11 cellular contexts compared by ENCODE assay signal in the genomic region with DNA sequence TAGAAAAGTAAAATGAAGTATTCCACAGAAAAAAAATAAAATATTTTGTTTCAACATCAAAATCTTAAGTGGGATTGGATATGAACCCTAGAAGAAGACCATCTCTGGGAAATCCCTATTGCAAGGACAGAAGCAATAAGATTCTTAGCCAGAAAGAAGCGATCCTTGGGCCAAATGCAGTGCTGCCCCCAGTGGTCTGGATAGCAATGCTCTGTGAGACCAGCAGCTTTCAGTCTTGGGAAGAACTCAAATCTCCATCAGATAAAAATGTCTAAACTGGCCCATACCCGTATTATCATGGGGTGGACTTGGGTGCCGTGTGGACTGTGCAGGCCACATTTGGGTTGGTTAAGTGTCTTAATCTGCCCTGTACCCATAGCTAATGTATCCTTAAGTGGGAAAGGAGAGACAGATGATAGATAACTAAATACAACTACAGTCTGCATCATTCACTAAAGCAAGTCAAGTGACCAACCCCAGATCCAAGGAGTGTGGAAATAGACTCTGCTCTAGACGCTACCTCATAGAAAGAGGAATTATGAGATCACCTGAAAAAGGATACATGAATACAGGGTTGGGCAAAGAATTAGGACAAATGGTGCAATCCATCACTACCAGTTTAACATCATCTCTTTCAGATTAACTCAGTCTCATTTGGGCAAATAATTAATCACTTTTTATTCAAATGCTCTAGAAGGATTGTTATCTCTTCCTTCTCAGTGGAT. TPM values are rescaled to one million over a fixed set of nuclear protein-coding genes. Genes with fewer than 3 reads are reported as not detected.
DNase-seq lines count a peak whose midpoint lies in the region; ATAC-seq and TF ChIP-seq lines count a peak whose summit lies in the region.
"Had no signal": no experiment of that assay in that cellular context is flagged by ENCODE, and none has a peak within 500 bp of the region (broad histone marks: within the 10 kb centered on the region; RNA-seq: fewer than 3 reads in every experiment).

No MANE protein-coding gene starts in this region.

- peak overlapping the region; percentile 60; the same call in 1 of the 2 replicates for H3K27ac ChIP-seq in IMR-90 (ENCODE audit: insufficient read depth, low read length)

- no peak overlapping the region for H2AFZ ChIP-seq in IMR-90 (replicated peaks; ENCODE audit: low read length, poor library complexity)

- no peak overlapping the region for H3K9ac ChIP-seq in IMR-90 (ENCODE audit: low read depth, low read length)

- intact Hi-C loops in IMR-90 (cut with micrococcal nuclease): no loop called here

- H3K18ac ChIP-seq in IMR-90 (ENCODE audit: low read depth, low read length): peak overlapping the region; percentile 81

- no peaks in the 10 kb centered on the region for H3K79me1 ChIP-seq in IMR-90 (ENCODE audit: low read depth in 1 of 2, low read length in 2 of 2)

- no peaks in the 10 kb centered on the region for H3K36me3 Mint-ChIP-seq in nephron progenitor cell (ENCODE audit: low read depth)
- H3K36me3 Mint-ChIP-seq in activated T-cell treated with anti-CD3 and anti-CD28 coated beads, Interleukin-2, amount 50 U/mL, for 4 hours (ENCODE audit: insufficient read depth): no peaks in the 10 kb centered on the region
- H3K36me3 Mint-ChIP-seq: brain had no signal

- POLR2A ChIA-PET in IMR-90 (lab: Charles Lee; ENCODE audit: unreplicated experiment): no interaction called here

- no peak overlapping the region for H3K4me3 Mint-ChIP-seq in nephron progenitor cell
- H3K4me3 Mint-ChIP-seq in activated T-cell treated with anti-CD3 and anti-CD28 coated beads, Interleukin-2, amount 50 U/mL, for 4 hours: no peak overlapping the region
- H3K4me3 Mint-ChIP-seq: brain had no signal

- TF ChIP-seq RAD21 in IMR-90 (IDR thresholded peaks at IDR 0.05; ENCODE audit: low read length): no peak

- no peak overlapping the region for H3K14ac ChIP-seq in IMR-90 (replicated peaks; ENCODE audit: low read depth, low read length)

- dilution Hi-C loops in IMR-90 (cut with HindIII; ENCODE audit: low sequenced_read_pairs, unreplicated experiment): no loop called here

- no peak overlapping the region for H3K27ac Mint-ChIP-seq in nephron progenitor cell

- peaks cover 3% of the 10 kb centered on the region for H3K4me1 ChIP-seq in IMR-90 (ENCODE audit: control insufficient read depth, insufficient read depth, low read length)

- H4K91ac ChIP-seq in IMR-90 (ENCODE audit: insufficient read depth, low read depth, low read length): no peak overlapping the region; the same call in 1 of the 2 replicates

- H2BK5ac ChIP-seq in IMR-90 (ENCODE audit: low read depth, low read length, poor library complexity, severe bottlenecking): no peak overlapping the region

- H2AK5ac ChIP-seq in IMR-90 (ENCODE audit: low read depth, low read length): no peak overlapping the region

- H2BK15ac ChIP-seq in IMR-90 (ENCODE audit: low read depth, low read length): 0 out of 3 replicates have a peak overlapping the region, but pooled peaks have one; percentile 44

- peaks cover 3% of the 10 kb centered on the region; the same call in 1 of the 2 replicates for H4K20me1 ChIP-seq in IMR-90 (ENCODE audit: insufficient read depth, low read length)

- ATAC-seq in IMR-90 (ENCODE audit: low read depth): 0 out of 2 replicates have a peak, but pooled peaks have one; percentile 18
- no peak for ATAC-seq in activated T-cell treated with anti-CD3 and anti-CD28 coated beads, Interleukin-2, amount 50 U/mL, for 4 hours

- CTCF ChIA-PET in IMR-90 (lab: Yijun Ruan, JAX): interaction anchor here (0.5 to 2.1 kb wide), 10 partner anchors 11 to 505 kb away, joined by 3 to 9 read pairs (median 3); no protein-coding TSS in a partner anchor

- H3K9me1 ChIP-seq in IMR-90 (ENCODE audit: insufficient read depth, low read length): peaks cover 5% of the 10 kb centered on the region; the same call in 1 of the 2 replicates

- no peaks in the 10 kb centered on the region for H3K4me1 Mint-ChIP-seq in nephron progenitor cell
- H3K4me1 Mint-ChIP-seq in activated T-cell treated with anti-CD3 and anti-CD28 coated beads, Interleukin-2, amount 50 U/mL, for 4 hours (ENCODE audit: low read depth): no peaks in the 10 kb centered on the region

- in situ Hi-C loops in IMR-90 (cut with MboI; ENCODE audit: low sequenced_read_pairs): no loop called here
- in situ Hi-C loops in astrocyte of the spinal cord (cut with HindIII; ENCODE audit: low sequenced_read_pairs): no loop called here

- TF ChIP-seq CTCF in IMR-90 (conservative IDR thresholded peaks at IDR 0.05; ENCODE audit: low read depth, low read length) (peak; percentile 19; the same call in 1 of the 2 replicates), astrocyte of the spinal cord (IDR thresholded peaks at IDR 0.05; ENCODE audit: low read depth, low read length) (peak; percentile 62), nephron progenitor cell (IDR thresholded peaks at IDR 0.05) (peak; percentile 48)

- no peaks in the 10 kb centered on the region for H3K27me3 Mint-ChIP-seq in nephron progenitor cell (ENCODE audit: low read depth, poor library complexity)
- peaks cover 5% of the 10 kb centered on the region for H3K27me3 Mint-ChIP-seq in activated T-cell treated with anti-CD3 and anti-CD28 coated beads, Interleukin-2, amount 50 U/mL, for 4 hours (ENCODE audit: low read depth)

- H3K27me3 ChIP-seq in IMR-90 (ENCODE audit: control insufficient read depth, insufficient read depth, low read length): no peaks in the 10 kb centered on the region

- peak overlapping the region; percentile 9; the same call in 1 of the 2 replicates for H2BK20ac ChIP-seq in IMR-90 (ENCODE audit: low read depth, low read length)

- H4K5ac ChIP-seq in IMR-90 (ENCODE audit: low read depth, low read length): no peak overlapping the region

- no peak for TF ChIP-seq POLR2A in IMR-90 (IDR thresholded peaks at IDR 0.05; ENCODE audit: low read depth, low read length)

- no peak overlapping the region for H3K4ac ChIP-seq in IMR-90 (ENCODE audit: low read depth, low read length)

- no peaks in the 10 kb centered on the region for H3K9me3 ChIP-seq in IMR-90 (ENCODE audit: control insufficient read depth, insufficient read depth, low read length)

- no peak overlapping the region for H3K56ac ChIP-seq in IMR-90 (ENCODE audit: extremely low read depth, insufficient read depth, low read length)

- H3K9me3 Mint-ChIP-seq in nephron progenitor cell: no peaks in the 10 kb centered on the region
- no peaks in the 10 kb centered on the region for H3K9me3 Mint-ChIP-seq in activated T-cell treated with anti-CD3 and anti-CD28 coated beads, Interleukin-2, amount 50 U/mL, for 4 hours

- no peak overlapping the region for H2BK120ac ChIP-seq in IMR-90 (ENCODE audit: low read depth, low read length)

- H3K36me3 ChIP-seq in IMR-90 (ENCODE audit: control insufficient read depth, insufficient read depth, low read length): no peaks in the 10 kb centered on the region

- WGBS in IMR-90 (ENCODE audit: extremely low coverage in 2 of 2, insufficient read length in 1 of 2), 2 experiments: no CpG with 5 or more reads among the region's 4 CpGs

- DNase-seq in EL (peak; percentile 9), IMR-90 (peak; percentile 26), astrocyte of the spinal cord (ENCODE audit: low read depth, low spot score) (no peak), nephron progenitor cell (peak; percentile 10), kidney glomerular epithelial cell (lab: John Stamatoyannopoulos, UW) (no peak), NCI-H2107 (lab: John Stamatoyannopoulos, UW) (no peak)
- DNase-seq in stimulated activated CD4-positive, alpha-beta T cell treated with anti-CD3 and anti-CD28 coated beads, Interleukin-2, amount 100 ng/mL, for 48 hours: no peak
- DNase-seq in activated T-cell treated with anti-CD3 and anti-CD28 coated beads, Interleukin-2, amount 50 U/mL, for 4 hours: no peak
- DNase-seq: activated CD4-positive, CD25-positive, alpha-beta regulatory T cell treated with anti-CD3 and anti-CD28 coated beads, Interleukin-2, amount 50 U/mL, for 72 hours; NCI-H187 treated with DMSO at 0.1 percent for 48 hours had no signal

- H2AK9ac ChIP-seq in IMR-90 (replicated peaks; ENCODE audit: low read depth, low read length, poor library complexity): no peak overlapping the region

- no TSS peak for BruUV-seq in IMR-90 (replicated peaks; lab: Mats Ljungman, UMichigan)

- H3K23ac ChIP-seq in IMR-90 (ENCODE audit: low read depth, low read length): no peak overlapping the region

- H3K4me3 ChIP-seq in IMR-90 (ENCODE audit: insufficient read depth, low read depth, low read length) (no peak overlapping the region), astrocyte of the spinal cord (ENCODE audit: low read depth, low read length) (no peak overlapping the region)

- H4K8ac ChIP-seq in IMR-90 (ENCODE audit: low read depth in 2 of 2, low read length in 2 of 2): no peak overlapping the region

- H3K4me2 ChIP-seq in IMR-90 (ENCODE audit: low read depth, low read length): no peak overlapping the region

TF ChIP-seq in IMR-90, 13 proteins besides CTCF, POLR2A, EP300 and RAD21 (continues in another document):
- TF ChIP-seq NFE2L2 (IDR thresholded peaks at IDR 0.05; ENCODE audit: low read depth, low read length) (no peak), SMC3 (IDR thresholded peaks at IDR 0.05; ENCODE audit: low read depth, low read length) (no peak), MAZ (IDR thresholded peaks at IDR 0.05; ENCODE audit: borderline replicate concordance, low read depth, low read length) (no peak), USF2 (IDR thresholded peaks at IDR 0.05; ENCODE audit: low read depth, low read length) (no peak)
- TF ChIP-seq, protein P1, sequence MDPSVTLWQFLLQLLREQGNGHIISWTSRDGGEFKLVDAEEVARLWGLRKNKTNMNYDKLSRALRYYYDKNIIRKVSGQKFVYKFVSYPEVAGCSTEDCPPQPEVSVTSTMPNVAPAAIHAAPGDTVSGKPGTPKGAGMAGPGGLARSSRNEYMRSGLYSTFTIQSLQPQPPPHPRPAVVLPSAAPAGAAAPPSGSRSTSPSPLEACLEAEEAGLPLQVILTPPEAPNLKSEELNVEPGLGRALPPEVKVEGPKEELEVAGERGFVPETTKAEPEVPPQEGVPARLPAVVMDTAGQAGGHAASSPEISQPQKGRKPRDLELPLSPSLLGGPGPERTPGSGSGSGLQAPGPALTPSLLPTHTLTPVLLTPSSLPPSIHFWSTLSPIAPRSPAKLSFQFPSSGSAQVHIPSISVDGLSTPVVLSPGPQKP (IDR thresholded peaks at IDR 0.05; ENCODE audit: borderline replicate concordance, low read depth, low read length): no peak

RNA-seq across cellular contexts. Expression of gene SNAP25, which starts 38.9 kb away (rescaled TPM):
- 1.1 and 2.8 TPM in 2 replicates for total RNA-seq in IMR-90 (2012; rRNA removed)
- 2.0 and 2.8 TPM in 2 replicates for polyA plus RNA-seq in IMR-90 (2012; rRNA removed)
- 0.70 and 0.73 TPM in 2 replicates for polyA plus RNA-seq in IMR-90 (2012; cell fraction: cytosol; rRNA removed)
- 2.7 and 14.4 TPM in 2 replicates for polyA plus RNA-seq in IMR-90 (2012; cell fraction: nucleus; rRNA removed; ENCODE audit: low replicate concordance)
- total RNA-seq in activated T-cell treated with anti-CD3 and anti-CD28 coated beads, Interleukin-2, amount 50 U/mL, for 4 hours: under 1 TPM in 1 of 3 donors, not detected in 2; 0.10 TPM

Comparison
In these comparisons a context has a peak if more than half of its experiments do, and no peak if none do; other contexts are left out.
1. DNase-seq: peak in EL (single experiment), IMR-90 (single experiment) and nephron progenitor cell (single experiment); none in astrocyte of the spinal cord (single experiment), stimulated activated CD4-positive, alpha-beta T cell treated with anti-CD3 and anti-CD28 coated beads, Interleukin-2, amount 100 ng/mL, for 48 hours (0 of 2), kidney glomerular epithelial cell (single experiment), NCI-H2107 (single experiment) and activated T-cell treated with anti-CD3 and anti-CD28 coated beads, Interleukin-2, amount 50 U/mL, for 4 hours (single experiment).
2. Peak in every context shown above with its lines, with median percentiles within 50 percentile points of each other: CTCF ChIP-seq.